Comparison of ENCODE assay signal across 11 cellular contexts in genomic region chr2:23988371-23988770, GRCh38. TPM values are rescaled to one million over a fixed set of nuclear protein-coding genes. Genes with fewer than 3 reads are reported as not detected.
DNase-seq lines count a peak whose midpoint lies in the region; ATAC-seq, FAIRE-seq and TF ChIP-seq lines count a peak whose summit lies in the region.
"Had no signal": no experiment of that assay in that cellular context is flagged by ENCODE, and none has a peak within 500 bp of the region (broad histone marks: within the 10 kb centered on the region; RNA-seq: fewer than 3 reads in every experiment).

No MANE protein-coding gene starts in this region.

- no peaks in the 10 kb centered on the region for H3K27me3 ChIP-seq in CD8-positive, alpha-beta T cell (ENCODE audit: insufficient read depth, low read length)
- H3K27me3 ChIP-seq in H9 (ENCODE audit: insufficient read depth, low read length) (no peaks in the 10 kb centered on the region), keratinocyte (ENCODE audit: control insufficient read depth, extremely low read depth, insufficient read depth, low read length) (no peaks in the 10 kb centered on the region)
- H3K27me3 ChIP-seq: testis had no signal

- intact Hi-C loops in CD8-positive, alpha-beta T cell (cut with DNase I, micrococcal nuclease), result loop anchor here (1.0 to 10.0 kb wide), 3 partner anchors 56 to 176 kb away; partner anchors contain the start of genes TP53I3 (in 2 of the 2), FKBP1B (in 1 of the 2) and WDCP (in 1 of the 2)

- H3K18ac ChIP-seq in H9 (ENCODE audit: insufficient read length, low read depth, low read length), result no peak overlapping the region

- no peak overlapping the region for H3T11ph ChIP-seq in H9 (ENCODE audit: low read length)

- H3K4me2 ChIP-seq in H9 (ENCODE audit: insufficient read depth, insufficient read length, low read length) (no peak overlapping the region), keratinocyte (ENCODE audit: control insufficient read depth, extremely low read depth, insufficient read depth, low read depth, low read length) (no peak overlapping the region)

- ATAC-seq in CD8-positive, alpha-beta T cell, result no peak
- no peak for ATAC-seq in HG02571 (IDR thresholded peaks at IDR 0.05; ENCODE audit: unreplicated experiment)

- H4K20me1 ChIP-seq in H9 (ENCODE audit: control insufficient read depth, insufficient read depth, insufficient read length) (no peaks in the 10 kb centered on the region), keratinocyte (ENCODE audit: control insufficient read depth, extremely low read depth, insufficient read depth, low read length) (no peaks in the 10 kb centered on the region)

- H3K4me3 Mint-ChIP-seq in CD8-positive, alpha-beta T cell, result no peak overlapping the region
- H3K4me3 Mint-ChIP-seq in H9, result no peak overlapping the region
- H3K4me3 Mint-ChIP-seq: activated B cell treated with CpG ODN at 0.5 μM for 24 hours had no signal

- H4K5ac ChIP-seq in H9 (ENCODE audit: insufficient read length, low read depth, low read length), result no peak overlapping the region

- H2AFZ ChIP-seq in H9 (ENCODE audit: low read length), result no peak overlapping the region
- H2AFZ ChIP-seq in keratinocyte (ENCODE audit: control insufficient read depth, low read length), result no peak overlapping the region
- H2AFZ ChIP-seq: parathyroid adenoma had no signal

- H3K9ac ChIP-seq in H9 (ENCODE audit: extremely low read depth, insufficient read length, low read length) (no peak overlapping the region), keratinocyte (ENCODE audit: control insufficient read depth, extremely low read depth, insufficient read depth, low read length) (no peak overlapping the region)
- H3K9ac ChIP-seq: parathyroid adenoma had no signal

- H3K36me3 Mint-ChIP-seq in CD8-positive, alpha-beta T cell, result peaks cover 19% of the 10 kb centered on the region
- H3K36me3 Mint-ChIP-seq in H9 (ENCODE audit: insufficient read depth in 1 of 3, low read depth in 3 of 3), result peaks cover 0 to 25% (median 9%) of the 10 kb centered on the region in 3 experiments; a peak in 5 of 7 replicates

- dilution Hi-C loops in keratinocyte (cut with MboI; ENCODE audit: extremely low pct_ligation_motif_present, low sequenced_read_pairs), result no loop called here

- no peak overlapping the region for H3K4ac ChIP-seq in H9 (ENCODE audit: low read depth, low read length)

- FAIRE-seq in keratinocyte (lab: Jason Lieb, UNC), result peak; percentile 20

- POLR2A ChIA-PET in CD8-positive, alpha-beta T cell (lab: Charles Lee), result no interaction called here
- POLR2A ChIA-PET in RWPE1 (lab: Yijun Ruan, JAX; ENCODE audit: low non-redundant PET), result no interaction called here

- H3K79me2 ChIP-seq in H9 (ENCODE audit: insufficient read depth, low read length) (no peaks in the 10 kb centered on the region), keratinocyte (ENCODE audit: control insufficient read depth, insufficient read depth, low read length) (no peaks in the 10 kb centered on the region)
- H3K79me2 ChIP-seq: parathyroid adenoma had no signal

- no peak overlapping the region for H2AK5ac ChIP-seq in H9 (ENCODE audit: insufficient read length, low read length)

- no peak overlapping the region for H3K27ac ChIP-seq in CD8-positive, alpha-beta T cell (ENCODE audit: low read depth, low read length)
- H3K27ac ChIP-seq in H9 (ENCODE audit: insufficient read length, low read depth, low read length) (no peak overlapping the region), RWPE1 (no peak overlapping the region), keratinocyte (ENCODE audit: control insufficient read depth, insufficient read depth, low read length) (no peak overlapping the region)
- H3K27ac ChIP-seq: parathyroid adenoma, testis had no signal

- H3K14ac ChIP-seq in H9 (ENCODE audit: insufficient read depth, low read length), result no peak overlapping the region

- H3K56ac ChIP-seq in H9 (ENCODE audit: insufficient read length, low read depth, low read length), result no peak overlapping the region

- H3K23ac ChIP-seq in H9 (ENCODE audit: insufficient read length, low read depth, low read length), result no peak overlapping the region

- no CpG with 5 or more reads among the region's 2 CpGs for WGBS in H9 (ENCODE audit: extremely low coverage, insufficient read length, low lambda C conversion rate)

- H3K79me1 ChIP-seq in H9 (ENCODE audit: insufficient read depth, low read depth, low read length, poor library complexity, severe bottlenecking), result no peaks in the 10 kb centered on the region

- H3K4me3 ChIP-seq in CD8-positive, alpha-beta T cell (ENCODE audit: low read depth, low read length), result no peak overlapping the region
- no peak overlapping the region for H3K4me3 ChIP-seq in keratinocyte (ENCODE audit: control insufficient read depth in 2 of 3, extremely low read depth in 1 of 3, insufficient read depth in 2 of 3, low read depth in 1 of 3, low read length in 3 of 3)
- H3K4me3 ChIP-seq: testis had no signal

- no peaks in the 10 kb centered on the region for H3K4me1 ChIP-seq in CD8-positive, alpha-beta T cell (ENCODE audit: insufficient read depth, low read length)
- no peaks in the 10 kb centered on the region for H3K4me1 ChIP-seq in H9 (ENCODE audit: insufficient read depth, low read length)
- H3K4me1 ChIP-seq in keratinocyte (ENCODE audit: control insufficient read depth, extremely low read depth, insufficient read depth, low read length), result no peaks in the 10 kb centered on the region
- H3K4me1 ChIP-seq: parathyroid adenoma, testis had no signal

- H2BK15ac ChIP-seq in H9 (ENCODE audit: low read depth, low read length), result no peak overlapping the region

- H3K9me1 ChIP-seq in keratinocyte (ENCODE audit: control insufficient read depth, extremely low read depth, insufficient read depth, low read length), result no peaks in the 10 kb centered on the region

- no peak overlapping the region for H2BK5ac ChIP-seq in H9 (ENCODE audit: insufficient read length, low read length)

- H3K27ac Mint-ChIP-seq in CD8-positive, alpha-beta T cell, result no peak overlapping the region
- peak overlapping the region in 1 of 3 experiments; percentile 0; a peak in 1 of 7 replicates for H3K27ac Mint-ChIP-seq in H9
- H3K27ac Mint-ChIP-seq: activated B cell treated with CpG ODN at 0.5 μM for 24 hours had no signal

- H4K8ac ChIP-seq in H9 (replicated peaks; ENCODE audit: insufficient read length, low read depth, low read length), result no peak overlapping the region

- no peaks in the 10 kb centered on the region for H3K9me3 Mint-ChIP-seq in CD8-positive, alpha-beta T cell
- no peaks in the 10 kb centered on the region for H3K9me3 Mint-ChIP-seq in H9
- H3K9me3 Mint-ChIP-seq: activated B cell treated with CpG ODN at 0.5 μM for 24 hours had no signal

- DNase-seq in CD8-positive, alpha-beta T cell, result no peak
- no peak for DNase-seq in H9
- DNase-seq in RWPE1 (ENCODE audit: low spot score), result peak; percentile 36
- no peak for DNase-seq in keratinocyte (ENCODE audit: low read depth, low spot score)
- no peak for DNase-seq in stimulated activated CD4-positive, alpha-beta T cell treated with anti-CD3 and anti-CD28 coated beads, Interleukin-1b, Interleukin-23, amount 100 ng/mL, for 48 hours
- DNase-seq in effector CD4-positive, alpha-beta T cell, result no peak
- DNase-seq in NCI-H1436 treated with DMSO at 0.1 percent for 48 hours (lab: John Stamatoyannopoulos, UW), result no peak
- DNase-seq: activated B cell treated with CpG ODN at 0.5 μM for 24 hours, testis had no signal

- no peak overlapping the region for H2BK12ac ChIP-seq in H9 (ENCODE audit: insufficient read length, low read depth, low read length)

- H3K27me3 Mint-ChIP-seq in CD8-positive, alpha-beta T cell (ENCODE audit: low read depth), result no peaks in the 10 kb centered on the region
- no peaks in the 10 kb centered on the region for H3K27me3 Mint-ChIP-seq in H9 (ENCODE audit: low read depth)
- H3K27me3 Mint-ChIP-seq: activated B cell treated with CpG ODN at 0.5 μM for 24 hours had no signal

- H3K23me2 ChIP-seq in H9 (ENCODE audit: insufficient read length, low read depth, low read length, poor library complexity, severe bottlenecking), result no peaks in the 10 kb centered on the region

- CTCF ChIA-PET in CD8-positive, alpha-beta T cell (lab: Charles Lee), result interaction anchor here (1.0 kb wide), 1 partner anchor 96 kb away, joined by 5 read pairs; the partner anchor contains the start of gene TP53I3
- CTCF ChIA-PET in RWPE1 (lab: Yijun Ruan, JAX), result no interaction called here

- H4K91ac ChIP-seq in H9 (ENCODE audit: insufficient read length, low read depth, low read length), result no peak overlapping the region

- TF ChIP-seq CTCF in CD8-positive, alpha-beta T cell (IDR thresholded peaks at IDR 0.05), result peak; percentile 36
- peak; percentile 33; the same call in 1 of the 3 replicates for TF ChIP-seq CTCF in H9 (conservative IDR thresholded peaks at IDR 0.05)
- TF ChIP-seq CTCF in RWPE1 (conservative IDR thresholded peaks at IDR 0.05; ENCODE audit: low read depth), result peak; percentile 54
- TF ChIP-seq CTCF in keratinocyte (optimal IDR thresholded peaks at IDR 0.05 in 1 of 3, IDR thresholded peaks at IDR 0.05 in 1 of 3, conservative IDR thresholded peaks at IDR 0.05 in 1 of 3; ENCODE audit: extremely low read depth in 1 of 3, insufficient read depth in 2 of 3, low read length in 3 of 3), result peak in 1 of 3 experiments; percentile 14

- H3K4me1 Mint-ChIP-seq in CD8-positive, alpha-beta T cell (ENCODE audit: low read depth), result no peaks in the 10 kb centered on the region
- peaks cover 13 to 14% of the 10 kb centered on the region in 2 experiments for H3K4me1 Mint-ChIP-seq in H9
- H3K4me1 Mint-ChIP-seq: activated B cell treated with CpG ODN at 0.5 μM for 24 hours had no signal

- H3K9me3 ChIP-seq in CD8-positive, alpha-beta T cell (ENCODE audit: low read length), result no peaks in the 10 kb centered on the region
- H3K9me3 ChIP-seq in H9 (ENCODE audit: control insufficient read depth, low read depth, low read length) (no peaks in the 10 kb centered on the region), keratinocyte (ENCODE audit: control insufficient read depth, low read depth, low read length) (no peaks in the 10 kb centered on the region)
- H3K9me3 ChIP-seq: testis had no signal

- H2BK20ac ChIP-seq in H9 (ENCODE audit: low read depth, low read length, poor library complexity, severe bottlenecking), result no peak overlapping the region

- no peaks in the 10 kb centered on the region for H3K36me3 ChIP-seq in CD8-positive, alpha-beta T cell (ENCODE audit: insufficient read depth, low read length)
- H3K36me3 ChIP-seq in keratinocyte (ENCODE audit: control insufficient read depth in 2 of 2, extremely low read depth in 1 of 2, insufficient read depth in 2 of 2, low read length in 2 of 2), result no peaks in the 10 kb centered on the region

- H2BK120ac ChIP-seq in H9 (ENCODE audit: low read depth, low read length, poor library complexity, severe bottlenecking), result no peak overlapping the region

RNA-seq across cellular contexts. Expression of gene MFSD2B, which starts 21.5 kb away (rescaled TPM):
- under 1 TPM; 0.47 to 0.68 TPM for total RNA-seq in CD8-positive, alpha-beta T cell
- total RNA-seq in H9 (2021), result 0.42 and 1.3 TPM in 2 replicates
- polyA plus RNA-seq in keratinocyte, result 0.03 to 0.12 TPM (median 0.10 TPM) in 3 replicates
- polyA plus RNA-seq in keratinocyte (2011; ENCODE audit: low read depth), result not detected
- 0.19 TPM in 1 of 2 replicates, not detected in the other for polyA plus RNA-seq in keratinocyte (2011; cell fraction: cytosol; rRNA removed)
- polyA plus RNA-seq in keratinocyte (2011; cell fraction: nucleus; rRNA removed), result 0.12 TPM in 1 of 2 replicates, not detected in the other
- 0.13 TPM in 1 of 2 replicates, not detected in the other for polyA plus RNA-seq in keratinocyte (2012; ENCODE audit: low replicate concordance)
- 0.06 to 0.30 TPM in 2 of 3 replicates, not detected in the other for polyA minus RNA-seq in keratinocyte
- polyA minus RNA-seq in keratinocyte (2011; cell fraction: cytosol; rRNA and poly(A)+ RNA removed), result not detected
- 0.47 TPM in 1 of 2 replicates, not detected in the other for polyA minus RNA-seq in keratinocyte (2011; cell fraction: nucleus; rRNA and poly(A)+ RNA removed)
- total RNA-seq: activated B cell treated with CpG ODN at 0.5 μM for 24 hours had no signal

RNA-seq across cellular contexts. Expression of gene UBXN2A, which starts 48.1 kb away (rescaled TPM):
- total RNA-seq in CD8-positive, alpha-beta T cell, result 10 to 100 TPM; 17.7 to 18.0 TPM
- total RNA-seq in H9 (2021), result 19.7 and 20.0 TPM in 2 replicates
- polyA plus RNA-seq in keratinocyte, result 5.7 to 11.7 TPM (median 10.1 TPM) in 3 replicates
- polyA plus RNA-seq in keratinocyte (2011; ENCODE audit: low read depth), result 25.4 TPM
- polyA plus RNA-seq in keratinocyte (2011; cell fraction: cytosol; rRNA removed), result 8.0 and 13.9 TPM in 2 replicates
- polyA plus RNA-seq in keratinocyte (2011; cell fraction: nucleus; rRNA removed), result 5.3 and 5.7 TPM in 2 replicates
- polyA plus RNA-seq in keratinocyte (2012; ENCODE audit: low replicate concordance), result 10.3 and 11.8 TPM in 2 replicates
- 2.0 to 4.3 TPM (median 2.5 TPM) in 3 replicates for polyA minus RNA-seq in keratinocyte
- polyA minus RNA-seq in keratinocyte (2011; cell fraction: cytosol; rRNA and poly(A)+ RNA removed), result 4.8 TPM
- polyA minus RNA-seq in keratinocyte (2011; cell fraction: nucleus; rRNA and poly(A)+ RNA removed), result 2.8 and 4.3 TPM in 2 replicates

RNA-seq across cellular contexts. Expression of gene WDCP, which starts 58.8 kb away (rescaled TPM):
- 1 to 10 TPM; 3.7 to 4.8 TPM for total RNA-seq in CD8-positive, alpha-beta T cell
- total RNA-seq in H9 (2021), result 36.9 and 40.0 TPM in 2 replicates
- 10.8 to 11.4 TPM (median 11.0 TPM) in 3 replicates for polyA plus RNA-seq in keratinocyte
- polyA plus RNA-seq in keratinocyte (2011; ENCODE audit: low read depth), result 0.49 TPM
- polyA plus RNA-seq in keratinocyte (2011; cell fraction: cytosol; rRNA removed), result 4.3 and 8.4 TPM in 2 replicates
- polyA plus RNA-seq in keratinocyte (2011; cell fraction: nucleus; rRNA removed), result 10.3 and 12.9 TPM in 2 replicates
- polyA plus RNA-seq in keratinocyte (2012; ENCODE audit: low replicate concordance), result 1.7 and 6.1 TPM in 2 replicates
- polyA minus RNA-seq in keratinocyte, result 22.0 to 24.4 TPM (median 23.3 TPM) in 3 replicates
- 3.6 TPM for polyA minus RNA-seq in keratinocyte (2011; cell fraction: cytosol; rRNA and poly(A)+ RNA removed)
- 6.9 and 16.8 TPM in 2 replicates for polyA minus RNA-seq in keratinocyte (2011; cell fraction: nucleus; rRNA and poly(A)+ RNA removed)
